ENCODE assay signal across 1 cellular context in genomic region chr16:89560413-89561194, GRCh38.
TF ChIP-seq lines count a peak whose summit lies in the region.

TSS of gene RPL13 (plus strand) at chr16:89560682. CDS start at chr16:89560960, 278 bp downstream.

TF ChIP-seq in GM23338, 12 proteins besides CTCF, POLR2A, EP300 and RAD21:
- TF ChIP-seq CREB1 (CRISPR knock-in tag; IDR thresholded peaks at IDR 0.05; ENCODE audit: low read depth) (peak; percentile 85), REST (IDR thresholded peaks at IDR 0.05; ENCODE audit: unreplicated experiment) (no peak), POLR2AphosphoS5 (IDR thresholded peaks at IDR 0.05; ENCODE audit: low read depth) (peak; percentile 98; the same call in 1 of the 2 replicates)
- TF ChIP-seq, protein P1, sequence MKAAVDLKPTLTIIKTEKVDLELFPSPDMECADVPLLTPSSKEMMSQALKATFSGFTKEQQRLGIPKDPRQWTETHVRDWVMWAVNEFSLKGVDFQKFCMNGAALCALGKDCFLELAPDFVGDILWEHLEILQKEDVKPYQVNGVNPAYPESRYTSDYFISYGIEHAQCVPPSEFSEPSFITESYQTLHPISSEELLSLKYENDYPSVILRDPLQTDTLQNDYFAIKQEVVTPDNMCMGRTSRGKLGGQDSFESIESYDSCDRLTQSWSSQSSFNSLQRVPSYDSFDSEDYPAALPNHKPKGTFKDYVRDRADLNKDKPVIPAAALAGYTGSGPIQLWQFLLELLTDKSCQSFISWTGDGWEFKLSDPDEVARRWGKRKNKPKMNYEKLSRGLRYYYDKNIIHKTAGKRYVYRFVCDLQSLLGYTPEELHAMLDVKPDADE (IDR thresholded peaks at IDR 0.05), result peak; percentile 85
